In the genomic region with DNA sequence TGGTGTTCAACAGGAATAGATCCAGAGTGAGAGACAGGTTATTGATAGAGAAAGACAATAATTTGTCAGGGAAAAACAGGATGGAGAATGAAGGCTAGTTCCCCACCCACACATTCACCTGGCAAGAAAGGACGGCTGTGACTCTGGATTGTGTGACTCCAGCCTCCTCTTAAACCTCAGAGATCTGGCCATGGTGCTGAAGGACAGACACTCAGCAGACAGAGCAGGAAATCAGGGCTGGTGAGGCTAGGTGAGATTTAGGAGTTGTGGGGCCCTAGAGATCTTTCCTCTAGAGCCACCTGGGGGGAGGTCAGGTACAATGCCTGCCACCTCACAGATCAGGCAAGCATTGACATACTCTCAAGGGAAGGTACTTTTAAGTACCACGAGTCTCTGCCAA, we compare ENCODE assay signal across 1 cellular context.
TF ChIP-seq lines count a peak whose summit lies in the region.

No MANE protein-coding gene starts in this region.

TF ChIP-seq in HepG2, 621 proteins besides CTCF, POLR2A, EP300 and RAD21:
- no peak for TF ChIP-seq MTF2 (CRISPR knock-in tag; IDR thresholded peaks at IDR 0.05; ENCODE audit: borderline replicate concordance)
- peak; percentile 93 for TF ChIP-seq MIER2 (CRISPR knock-in tag; IDR thresholded peaks at IDR 0.05)
- no peak for TF ChIP-seq NR1H2 (CRISPR knock-in tag; IDR thresholded peaks at IDR 0.05; ENCODE audit: borderline replicate concordance, low read depth)
- TF ChIP-seq, protein P1, sequence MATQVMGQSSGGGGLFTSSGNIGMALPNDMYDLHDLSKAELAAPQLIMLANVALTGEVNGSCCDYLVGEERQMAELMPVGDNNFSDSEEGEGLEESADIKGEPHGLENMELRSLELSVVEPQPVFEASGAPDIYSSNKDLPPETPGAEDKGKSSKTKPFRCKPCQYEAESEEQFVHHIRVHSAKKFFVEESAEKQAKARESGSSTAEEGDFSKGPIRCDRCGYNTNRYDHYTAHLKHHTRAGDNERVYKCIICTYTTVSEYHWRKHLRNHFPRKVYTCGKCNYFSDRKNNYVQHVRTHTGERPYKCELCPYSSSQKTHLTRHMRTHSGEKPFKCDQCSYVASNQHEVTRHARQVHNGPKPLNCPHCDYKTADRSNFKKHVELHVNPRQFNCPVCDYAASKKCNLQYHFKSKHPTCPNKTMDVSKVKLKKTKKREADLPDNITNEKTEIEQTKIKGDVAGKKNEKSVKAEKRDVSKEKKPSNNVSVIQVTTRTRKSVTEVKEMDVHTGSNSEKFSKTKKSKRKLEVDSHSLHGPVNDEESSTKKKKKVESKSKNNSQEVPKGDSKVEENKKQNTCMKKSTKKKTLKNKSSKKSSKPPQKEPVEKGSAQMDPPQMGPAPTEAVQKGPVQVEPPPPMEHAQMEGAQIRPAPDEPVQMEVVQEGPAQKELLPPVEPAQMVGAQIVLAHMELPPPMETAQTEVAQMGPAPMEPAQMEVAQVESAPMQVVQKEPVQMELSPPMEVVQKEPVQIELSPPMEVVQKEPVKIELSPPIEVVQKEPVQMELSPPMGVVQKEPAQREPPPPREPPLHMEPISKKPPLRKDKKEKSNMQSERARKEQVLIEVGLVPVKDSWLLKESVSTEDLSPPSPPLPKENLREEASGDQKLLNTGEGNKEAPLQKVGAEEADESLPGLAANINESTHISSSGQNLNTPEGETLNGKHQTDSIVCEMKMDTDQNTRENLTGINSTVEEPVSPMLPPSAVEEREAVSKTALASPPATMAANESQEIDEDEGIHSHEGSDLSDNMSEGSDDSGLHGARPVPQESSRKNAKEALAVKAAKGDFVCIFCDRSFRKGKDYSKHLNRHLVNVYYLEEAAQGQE (IDR thresholded peaks at IDR 0.05; ENCODE audit: borderline replicate concordance in 1 of 2, low read depth in 1 of 2, low read length in 2 of 2), result peak; percentile 57 to 93
